ENCODE assay signal across 20 cellular contexts in genomic region chr6:78476561-78476960, GRCh38.
DNase-seq lines count a peak whose midpoint lies in the region; ATAC-seq, FAIRE-seq and TF ChIP-seq lines count a peak whose summit lies in the region.
"Had no signal": no experiment of that assay in that cellular context is flagged by ENCODE, and none has a peak within 500 bp of the region (broad histone marks: within the 10 kb centered on the region; RNA-seq: fewer than 3 reads in every experiment).

No MANE protein-coding gene starts in this region.

- no peak for FAIRE-seq in bronchial epithelial cell (lab: Jason Lieb, UNC)
- FAIRE-seq: GM12891, GM18507, H54 had no signal

- H3K9me3 ChIP-seq in T-helper 17 cell (ENCODE audit: control insufficient read depth, low read length, poor library complexity, severe bottlenecking), result no peaks in the 10 kb centered on the region
- H3K9me3 ChIP-seq: HAP-1 had no signal

- no peak overlapping the region for H3K4me3 Mint-ChIP-seq in T-helper 17 cell
- H3K4me3 Mint-ChIP-seq: CD4-positive, alpha-beta memory T cell; HFFc6 had no signal

- no peaks in the 10 kb centered on the region for H3K4me1 Mint-ChIP-seq in T-helper 17 cell
- H3K4me1 Mint-ChIP-seq: CD4-positive, alpha-beta memory T cell had no signal

- no peaks in the 10 kb centered on the region for H3K27me3 ChIP-seq in bronchial epithelial cell (ENCODE audit: control insufficient read depth, insufficient read depth, low read length)

- POLR2A ChIA-PET in RWPE1 (lab: Yijun Ruan, JAX; ENCODE audit: low non-redundant PET), result no interaction called here

- no peaks in the 10 kb centered on the region for H3K36me3 Mint-ChIP-seq in T-helper 17 cell (ENCODE audit: low read depth)
- H3K36me3 Mint-ChIP-seq: CD4-positive, alpha-beta memory T cell had no signal

- H3K27ac ChIP-seq in RWPE1, result no peak overlapping the region

- DNase-seq in bronchial epithelial cell (ENCODE audit: low read depth) (peak; percentile 48), SK-N-DZ (ENCODE audit: low spot score) (no peak), RWPE1 (ENCODE audit: low spot score) (no peak), T-helper 17 cell (no peak)
- DNase-seq: C1 segment of cervical spinal cord; Calu3; CD4-positive, alpha-beta memory T cell; COR-L47; DMS53; DMS79 treated with DMSO at 0.1 percent for 48 hours; GF-D8; GOT3; HFFc6 had no signal

- no peak overlapping the region for H3K27ac Mint-ChIP-seq in T-helper 17 cell
- H3K27ac Mint-ChIP-seq: CD4-positive, alpha-beta memory T cell; HFFc6 had no signal

- CTCF ChIA-PET in RWPE1 (lab: Yijun Ruan, JAX), result interaction anchor here (0.6 kb wide), 1 partner anchor 132 kb away, joined by 3 read pairs; no protein-coding TSS in a partner anchor

- no peak for TF ChIP-seq CTCF in bronchial epithelial cell (IDR thresholded peaks at IDR 0.05; ENCODE audit: insufficient read depth, low read length, severe bottlenecking)
- TF ChIP-seq CTCF in RWPE1 (conservative IDR thresholded peaks at IDR 0.05; ENCODE audit: low read depth), result no peak

- no peak overlapping the region for H3K4me3 ChIP-seq in bronchial epithelial cell (ENCODE audit: low read depth, low read length)
- H3K4me3 ChIP-seq: HAP-1 had no signal

- H3K36me3 ChIP-seq in bronchial epithelial cell (ENCODE audit: control insufficient read depth, insufficient read depth, low read length), result no peaks in the 10 kb centered on the region
- H3K36me3 ChIP-seq: HAP-1 had no signal

- H3K27me3 Mint-ChIP-seq in T-helper 17 cell, result no peaks in the 10 kb centered on the region
- H3K27me3 Mint-ChIP-seq: CD4-positive, alpha-beta memory T cell had no signal

- ATAC-seq in HG02610 (IDR thresholded peaks at IDR 0.05; ENCODE audit: unreplicated experiment) (peak; percentile 78), HG03442 (IDR thresholded peaks at IDR 0.05; ENCODE audit: unreplicated experiment) (peak; percentile 58), GM21529 (IDR thresholded peaks at IDR 0.05; ENCODE audit: unreplicated experiment) (no peak), T-helper 17 cell (no peak)

Comparison
In these comparisons a context has a peak if more than half of its experiments do, and no peak if none do; other contexts are left out.
1. ATAC-seq: peak in HG02610 (single experiment) and HG03442 (single experiment); none in GM21529 (single experiment) and T-helper 17 cell (single experiment).